In genomic region chr1:8643542-8644536, GRCh38 we compare ENCODE assay signal across 10 cellular contexts.
A peak's percentile ranks its signal among the peaks of the same experiment; 100 is the strongest.
DNase-seq lines count a peak whose midpoint lies in the region; ATAC-seq, FAIRE-seq and TF ChIP-seq lines count a peak whose summit lies in the region.
"Had no signal": no experiment of that assay in that cellular context is flagged by ENCODE, and none has a peak within 500 bp of the region (broad histone marks: within the 10 kb centered on the region; RNA-seq: fewer than 3 reads in every experiment).

No MANE protein-coding gene starts in this region.

- ATAC-seq in GM18517 (IDR thresholded peaks at IDR 0.05; ENCODE audit: unreplicated experiment) (peak; percentile 87), GM21367 (IDR thresholded peaks at IDR 0.05; ENCODE audit: unreplicated experiment) (peak; percentile 83), HG03342 (IDR thresholded peaks at IDR 0.05; ENCODE audit: unreplicated experiment) (peak; percentile 82)

- H3K27ac Mint-ChIP-seq in glutamatergic neuron (ENCODE audit: unreplicated experiment): peak overlapping the region; percentile 70
- H3K27ac Mint-ChIP-seq: activated naive CD4-positive, alpha-beta T cell treated with anti-CD3 and anti-CD28 coated beads, Interleukin-2, amount 50 U/mL, for 24 hours had no signal

- no peaks in the 10 kb centered on the region for H3K4me1 ChIP-seq in small intestine (ENCODE audit: control insufficient read depth in 2 of 2, insufficient read depth in 1 of 2, low read depth in 1 of 2, low read length in 1 of 2)

- H3K4me1 Mint-ChIP-seq in glutamatergic neuron (ENCODE audit: low read depth, unreplicated experiment): peaks cover 63% of the 10 kb centered on the region

- H3K27me3 ChIP-seq in small intestine (ENCODE audit: control insufficient read depth in 2 of 2, insufficient read depth in 2 of 2, low read length in 2 of 2): no peaks in the 10 kb centered on the region

- no peaks in the 10 kb centered on the region for H3K9me3 ChIP-seq in small intestine (ENCODE audit: control insufficient read depth, low read depth)

- 91 to 96% (median 92%) methylated on average over 6 of the region's 6 CpGs for WGBS in small intestine, 3 donors

- H3K4me3 ChIP-seq in small intestine (ENCODE audit: low read depth in 1 of 2, low read length in 2 of 2): no peak overlapping the region

- no peaks in the 10 kb centered on the region for H3K36me3 ChIP-seq in small intestine (ENCODE audit: control insufficient read depth in 2 of 2, insufficient read depth in 2 of 2, low read length in 2 of 2)

- peaks cover 21% of the 10 kb centered on the region for H3K9me3 Mint-ChIP-seq in glutamatergic neuron (ENCODE audit: unreplicated experiment)
- H3K9me3 Mint-ChIP-seq: activated naive CD4-positive, alpha-beta T cell treated with anti-CD3 and anti-CD28 coated beads, Interleukin-2, amount 50 U/mL, for 24 hours had no signal

- H3K27me3 Mint-ChIP-seq in glutamatergic neuron (ENCODE audit: unreplicated experiment): peaks cover 5% of the 10 kb centered on the region
- H3K27me3 Mint-ChIP-seq: activated naive CD4-positive, alpha-beta T cell treated with anti-CD3 and anti-CD28 coated beads, Interleukin-2, amount 50 U/mL, for 24 hours had no signal

- TF ChIP-seq CTCF in glutamatergic neuron (IDR thresholded peaks at IDR 0.05; ENCODE audit: partially characterized antibody, unreplicated experiment): no peak

- no peak overlapping the region for H3K27ac ChIP-seq in small intestine (ENCODE audit: low read depth in 1 of 2, low read length in 1 of 2)
- H3K27ac ChIP-seq: parathyroid adenoma had no signal

- DNase-seq in glutamatergic neuron: peak; percentile 23
- DNase-seq in EL: no peak
- DNase-seq in cerebellar nuclear complex (lab: John Stamatoyannopoulos, UW): no peak
- no peak for DNase-seq in activated CD4-positive, alpha-beta T cell treated with anti-CD3 and anti-CD28 coated beads, Interleukin-2, amount 50 U/mL, for 1 hour
- no peak for DNase-seq in small intestine

- H3K4me3 Mint-ChIP-seq in glutamatergic neuron (ENCODE audit: unreplicated experiment): peak overlapping the region; percentile 68
- H3K4me3 Mint-ChIP-seq: activated naive CD4-positive, alpha-beta T cell treated with anti-CD3 and anti-CD28 coated beads, Interleukin-2, amount 50 U/mL, for 24 hours had no signal

- FAIRE-seq in small intestine (lab: Jason Lieb, UNC): no peak

- H3K36me3 Mint-ChIP-seq in glutamatergic neuron (ENCODE audit: unreplicated experiment): no peaks in the 10 kb centered on the region
